Comparison of ENCODE assay signal across 16 cellular contexts in genomic region chr4:112083587-112084347, GRCh38.
DNase-seq lines count a peak whose midpoint lies in the region; ATAC-seq, FAIRE-seq and TF ChIP-seq lines count a peak whose summit lies in the region.
"Had no signal": no experiment of that assay in that cellular context is flagged by ENCODE, and none has a peak within 500 bp of the region (broad histone marks: within the 10 kb centered on the region; RNA-seq: fewer than 3 reads in every experiment).

No MANE protein-coding gene starts in this region.

- peak overlapping the region; percentile 68 for H3K4me2 ChIP-seq in HCT116 (ENCODE audit: low read length)
- peak overlapping the region; percentile 18; the same call in 1 of the 2 replicates for H3K4me2 ChIP-seq in SK-N-SH

- TF ChIP-seq CTCF in HCT116 (IDR thresholded peaks at IDR 0.05 in 2 of 3, conservative IDR thresholded peaks at IDR 0.05 in 1 of 3; ENCODE audit: borderline replicate concordance in 1 of 3, insufficient read depth in 1 of 3, low read depth in 2 of 3, low read length in 2 of 3) (no peak), SK-N-SH (IDR thresholded peaks at IDR 0.05) (no peak), sigmoid colon (IDR thresholded peaks at IDR 0.05) (no peak)

- H3K9me3 ChIP-seq in HCT116 (ENCODE audit: control insufficient read depth in 1 of 2, insufficient read depth in 1 of 2, low read depth in 1 of 2, low read length in 2 of 2) (no peaks in the 10 kb centered on the region), SK-N-SH (no peaks in the 10 kb centered on the region), small intestine (ENCODE audit: control insufficient read depth, low read depth) (no peaks in the 10 kb centered on the region), sigmoid colon (no peaks in the 10 kb centered on the region)

- H4K20me1 ChIP-seq in HCT116 (ENCODE audit: insufficient read depth) (no peaks in the 10 kb centered on the region), SK-N-SH (ENCODE audit: insufficient read depth) (no peaks in the 10 kb centered on the region)

- intact Hi-C loops in HCT116 (cut with micrococcal nuclease): loop anchor here (5.0 kb wide), 1 partner anchor 89 kb away; no protein-coding TSS in a partner anchor
- intact Hi-C loops in sigmoid colon (cut with DNase I): no loop called here

- H3K27me3 ChIP-seq in HCT116 (ENCODE audit: insufficient read depth, low read length) (no peaks in the 10 kb centered on the region), SK-N-SH (ENCODE audit: insufficient read depth) (no peaks in the 10 kb centered on the region), small intestine (ENCODE audit: control insufficient read depth in 2 of 2, insufficient read depth in 2 of 2, low read length in 2 of 2) (no peaks in the 10 kb centered on the region), sigmoid colon (no peaks in the 10 kb centered on the region)

- H3K9me2 ChIP-seq in HCT116 (ENCODE audit: insufficient read depth): no peaks in the 10 kb centered on the region
- H3K9me2 ChIP-seq in SK-N-SH: no peaks in the 10 kb centered on the region

- RAD21 ChIA-PET in HCT116 (lab: Charles Lee; ENCODE audit: low non-redundant PET in 1 of 2, low total read pairs in 2 of 2, uncharacterized antibody in 2 of 2, unreplicated experiment in 2 of 2): no interaction called here

- no peaks in the 10 kb centered on the region for H3K36me3 ChIP-seq in HCT116 (ENCODE audit: control insufficient read depth in 1 of 2, insufficient read depth in 2 of 2, low read length in 2 of 2)
- no peaks in the 10 kb centered on the region for H3K36me3 ChIP-seq in SK-N-SH (replicated peaks in 1 of 2; ENCODE audit: control insufficient read depth in 1 of 2, insufficient read depth in 2 of 2, low read length in 1 of 2)
- H3K36me3 ChIP-seq in small intestine (ENCODE audit: control insufficient read depth in 2 of 2, insufficient read depth in 2 of 2, low read length in 2 of 2): no peaks in the 10 kb centered on the region
- no peaks in the 10 kb centered on the region for H3K36me3 ChIP-seq in sigmoid colon

- no peak for TF ChIP-seq POLR2A in HCT116 (IDR thresholded peaks at IDR 0.05; ENCODE audit: borderline replicate concordance, extremely low read depth, insufficient read depth, insufficient read length)
- TF ChIP-seq POLR2A in sigmoid colon (IDR thresholded peaks at IDR 0.05): no peak

- H3F3A ChIP-seq in SK-N-SH (replicated peaks; ENCODE audit: insufficient read depth): peaks cover 18% of the 10 kb centered on the region

- TSS peak; percentile 93 for BruUV-seq in HCT116 (replicated peaks; lab: Mats Ljungman, UMichigan)

- TF ChIP-seq RAD21 in HCT116 (IDR thresholded peaks at IDR 0.05; ENCODE audit: low read depth) (0 out of 2 replicates have a peak, but pooled peaks have one; percentile 2), SK-N-SH (IDR thresholded peaks at IDR 0.05; ENCODE audit: low read length) (no peak)

- CTCF ChIA-PET in HCT116 (lab: Charles Lee): interaction anchor here (0.8 kb wide), 1 partner anchor 15 kb away, joined by 3 read pairs; no protein-coding TSS in a partner anchor
- CTCF ChIA-PET in SK-N-SH (lab: Yijun Ruan, JAX): interaction anchor here (0.9 to 1.7 kb wide), 2 partner anchors 16 to 24 kb away, joined by 3 to 4 read pairs; no protein-coding TSS in a partner anchor

- no peak for DNase-seq in HCT116 (ENCODE audit: low read depth, low spot score)
- no peak for DNase-seq in SK-N-SH
- DNase-seq in glomerular visceral epithelial cell (ENCODE audit: extremely low spot score): peak; percentile 14
- no peak for DNase-seq in small intestine
- no peak for DNase-seq in sigmoid colon
- DNase-seq in germinal center (ENCODE audit: low spot score): no peak
- no peak for DNase-seq in globus pallidus (ENCODE audit: low spot score)
- DNase-seq: activated CD8-positive, alpha-beta memory T cell treated with anti-CD3 and anti-CD28 coated beads for 24 hours; caudate nucleus; CD8-positive, alpha-beta memory T cell; naive B cell; NCI-H1105; NCI-H524; SIG-M5 had no signal

- no peak for FAIRE-seq in small intestine (lab: Jason Lieb, UNC)
- FAIRE-seq: TTC549 had no signal

- peak overlapping the region in 1 of 2 experiments; percentile 29; a peak in 2 of 4 replicates for H3K4me3 ChIP-seq in HCT116 (replicated peaks in 1 of 2; ENCODE audit: low read depth in 1 of 2, low read length in 2 of 2)
- no peak overlapping the region for H3K4me3 ChIP-seq in SK-N-SH (ENCODE audit: low read depth in 2 of 2, low read length in 1 of 2)
- no peak overlapping the region for H3K4me3 ChIP-seq in small intestine (ENCODE audit: low read depth in 1 of 2, low read length in 2 of 2)
- H3K4me3 ChIP-seq in sigmoid colon: no peak overlapping the region

- H3K4me1 ChIP-seq in HCT116 (ENCODE audit: control insufficient read depth in 1 of 2, insufficient read depth in 2 of 2, low read length in 2 of 2): peaks cover 43 to 70% of the 10 kb centered on the region in 2 experiments
- H3K4me1 ChIP-seq in SK-N-SH (ENCODE audit: control insufficient read depth in 1 of 2, insufficient read depth in 2 of 2, low read depth in 1 of 2, low read length in 1 of 2): peaks cover 2 to 9% of the 10 kb centered on the region in 2 experiments; a peak in 3 of 4 replicates
- peaks cover 0 to 7% of the 10 kb centered on the region in 2 donors for H3K4me1 ChIP-seq in small intestine (ENCODE audit: control insufficient read depth in 2 of 2, insufficient read depth in 1 of 2, low read depth in 1 of 2, low read length in 1 of 2)
- no peaks in the 10 kb centered on the region for H3K4me1 ChIP-seq in sigmoid colon

- ATAC-seq in HCT116: peak; percentile 86
- ATAC-seq: sciatic nerve had no signal

- POLR2A ChIA-PET in HCT116 (lab: Charles Lee) (interaction anchor here (0.8 to 1.1 kb wide), 3 partner anchors 9 to 148 kb away, joined by 3 read pairs; partner anchors contain the start of gene AP1AR), SK-N-SH (lab: Yijun Ruan, JAX) (no interaction called here)

- H3K9ac ChIP-seq in HCT116 (ENCODE audit: low read length): peak overlapping the region; percentile 57
- no peak overlapping the region; the same call in 1 of the 2 replicates for H3K9ac ChIP-seq in SK-N-SH

- no peak for TF ChIP-seq EP300 in SK-N-SH (IDR thresholded peaks at IDR 0.05; ENCODE audit: borderline replicate concordance in 1 of 2, low read depth in 1 of 2, low read length in 1 of 2)
- no peak for TF ChIP-seq EP300 in sigmoid colon (IDR thresholded peaks at IDR 0.05)

- H3K79me2 ChIP-seq in HCT116 (ENCODE audit: insufficient read depth, low read length): no peaks in the 10 kb centered on the region
- no peaks in the 10 kb centered on the region for H3K79me2 ChIP-seq in SK-N-SH (ENCODE audit: insufficient read depth)

- 55% methylated on average over 3 of the region's 3 CpGs for WGBS in SK-N-SH (ENCODE audit: low lambda C conversion rate)
- WGBS in small intestine, 3 donors: 20 to 50% (median 47%) methylated on average over 3 of the region's 3 CpGs
- WGBS in sigmoid colon, 2 donors: 38 to 60% methylated on average over 3 of the region's 3 CpGs

- H2AFZ ChIP-seq in HCT116 (ENCODE audit: low read depth, low read length, poor library complexity, severe bottlenecking) (peak overlapping the region; percentile 72), SK-N-SH (ENCODE audit: low read depth) (no peak overlapping the region)

- peak overlapping the region; percentile 92 for H3K27ac ChIP-seq in HCT116 (ENCODE audit: low read depth, low read length)
- H3K27ac ChIP-seq in SK-N-SH (ENCODE audit: low read depth in 2 of 2, low read length in 1 of 2): peak overlapping the region; percentile 56 to 64
- H3K27ac ChIP-seq in small intestine (ENCODE audit: low read depth in 1 of 2, low read length in 1 of 2): peak overlapping the region; percentile 41 to 61
- H3K27ac ChIP-seq in sigmoid colon: peak overlapping the region in 2 of 4 donors; percentile 2 to 27

TF ChIP-seq in HCT116, 20 proteins besides CTCF, POLR2A, EP300 and RAD21 (continues in another document):
- TF ChIP-seq ELF1 (IDR thresholded peaks at IDR 0.05; ENCODE audit: borderline replicate concordance, low read depth): no peak

TF ChIP-seq in SK-N-SH, 30 proteins besides CTCF, POLR2A, EP300 and RAD21 (continues in another document):
- TF ChIP-seq TAF1 (IDR thresholded peaks at IDR 0.05; ENCODE audit: borderline replicate concordance, low read depth, low read length) (no peak), RCOR1 (IDR thresholded peaks at IDR 0.05; ENCODE audit: low read length) (no peak), MEF2A (IDR thresholded peaks at IDR 0.05; ENCODE audit: borderline replicate concordance, low read depth) (no peak), YY1 (IDR thresholded peaks at IDR 0.05; ENCODE audit: low read depth) (no peak), USF1 (IDR thresholded peaks at IDR 0.05; ENCODE audit: borderline replicate concordance, low read depth) (no peak), GATA2 (CRISPR knock-in tag; IDR thresholded peaks at IDR 0.05) (no peak), RXRA (IDR thresholded peaks at IDR 0.05; ENCODE audit: borderline replicate concordance, low read depth) (no peak), POLR2AphosphoS5 (IDR thresholded peaks at IDR 0.05; ENCODE audit: low read depth, low read length) (no peak; the same call in 1 of the 2 replicates), ZBTB33 (IDR thresholded peaks at IDR 0.05; ENCODE audit: borderline replicate concordance, low read depth) (no peak), EZH2phosphoT487 (IDR thresholded peaks at IDR 0.05; ENCODE audit: borderline replicate concordance, low read depth) (no peak)

Comparison
In these comparisons a context has a peak if more than half of its experiments do, and no peak if none do; other contexts are left out.
1. Of the 11 proteins assayed by ChIP-seq in both SK-N-SH and HCT116: peak only in SK-N-SH: none; only in HCT116: MAX and RAD21; in both: none; in neither: 9.